Comparison of ENCODE assay signal across 2 cellular contexts in genomic region chr9:122212473-122213004, GRCh38.
TF ChIP-seq lines count a peak whose summit lies in the region.

No MANE protein-coding gene starts in this region.

TF ChIP-seq in GM23338, 12 proteins besides CTCF, POLR2A, EP300 and RAD21:
- no peak for TF ChIP-seq NANOG (IDR thresholded peaks at IDR 0.05; ENCODE audit: borderline replicate concordance)
- TF ChIP-seq JUNB (IDR thresholded peaks at IDR 0.05; ENCODE audit: unreplicated experiment) = no peak
- no peak for TF ChIP-seq ZNF331 (CRISPR knock-in tag; IDR thresholded peaks at IDR 0.05; ENCODE audit: low read depth)
- TF ChIP-seq EZH2phosphoT487 (IDR thresholded peaks at IDR 0.05; ENCODE audit: unreplicated experiment) = no peak
- no peak for TF ChIP-seq POLR2AphosphoS5 (IDR thresholded peaks at IDR 0.05; ENCODE audit: low read depth)
- TF ChIP-seq STAT1 (IDR thresholded peaks at IDR 0.05; ENCODE audit: unreplicated experiment) = no peak
- no peak for TF ChIP-seq EZH2 (IDR thresholded peaks at IDR 0.05; ENCODE audit: low read depth, unreplicated experiment)
- TF ChIP-seq ETS1 (IDR thresholded peaks at IDR 0.05) = no peak
- TF ChIP-seq ZNF462 (CRISPR knock-in tag; IDR thresholded peaks at IDR 0.05) = no peak
- TF ChIP-seq, protein P1, sequence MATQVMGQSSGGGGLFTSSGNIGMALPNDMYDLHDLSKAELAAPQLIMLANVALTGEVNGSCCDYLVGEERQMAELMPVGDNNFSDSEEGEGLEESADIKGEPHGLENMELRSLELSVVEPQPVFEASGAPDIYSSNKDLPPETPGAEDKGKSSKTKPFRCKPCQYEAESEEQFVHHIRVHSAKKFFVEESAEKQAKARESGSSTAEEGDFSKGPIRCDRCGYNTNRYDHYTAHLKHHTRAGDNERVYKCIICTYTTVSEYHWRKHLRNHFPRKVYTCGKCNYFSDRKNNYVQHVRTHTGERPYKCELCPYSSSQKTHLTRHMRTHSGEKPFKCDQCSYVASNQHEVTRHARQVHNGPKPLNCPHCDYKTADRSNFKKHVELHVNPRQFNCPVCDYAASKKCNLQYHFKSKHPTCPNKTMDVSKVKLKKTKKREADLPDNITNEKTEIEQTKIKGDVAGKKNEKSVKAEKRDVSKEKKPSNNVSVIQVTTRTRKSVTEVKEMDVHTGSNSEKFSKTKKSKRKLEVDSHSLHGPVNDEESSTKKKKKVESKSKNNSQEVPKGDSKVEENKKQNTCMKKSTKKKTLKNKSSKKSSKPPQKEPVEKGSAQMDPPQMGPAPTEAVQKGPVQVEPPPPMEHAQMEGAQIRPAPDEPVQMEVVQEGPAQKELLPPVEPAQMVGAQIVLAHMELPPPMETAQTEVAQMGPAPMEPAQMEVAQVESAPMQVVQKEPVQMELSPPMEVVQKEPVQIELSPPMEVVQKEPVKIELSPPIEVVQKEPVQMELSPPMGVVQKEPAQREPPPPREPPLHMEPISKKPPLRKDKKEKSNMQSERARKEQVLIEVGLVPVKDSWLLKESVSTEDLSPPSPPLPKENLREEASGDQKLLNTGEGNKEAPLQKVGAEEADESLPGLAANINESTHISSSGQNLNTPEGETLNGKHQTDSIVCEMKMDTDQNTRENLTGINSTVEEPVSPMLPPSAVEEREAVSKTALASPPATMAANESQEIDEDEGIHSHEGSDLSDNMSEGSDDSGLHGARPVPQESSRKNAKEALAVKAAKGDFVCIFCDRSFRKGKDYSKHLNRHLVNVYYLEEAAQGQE (IDR thresholded peaks at IDR 0.05; ENCODE audit: unreplicated experiment) = no peak
- no peak for TF ChIP-seq CREB1 (CRISPR knock-in tag; IDR thresholded peaks at IDR 0.05; ENCODE audit: low read depth)
- TF ChIP-seq ZNF114 (CRISPR knock-in tag; IDR thresholded peaks at IDR 0.05) = no peak

TF ChIP-seq in SK-N-SH, 30 proteins besides CTCF, POLR2A, EP300 and RAD21:
- TF ChIP-seq, protein P2, sequence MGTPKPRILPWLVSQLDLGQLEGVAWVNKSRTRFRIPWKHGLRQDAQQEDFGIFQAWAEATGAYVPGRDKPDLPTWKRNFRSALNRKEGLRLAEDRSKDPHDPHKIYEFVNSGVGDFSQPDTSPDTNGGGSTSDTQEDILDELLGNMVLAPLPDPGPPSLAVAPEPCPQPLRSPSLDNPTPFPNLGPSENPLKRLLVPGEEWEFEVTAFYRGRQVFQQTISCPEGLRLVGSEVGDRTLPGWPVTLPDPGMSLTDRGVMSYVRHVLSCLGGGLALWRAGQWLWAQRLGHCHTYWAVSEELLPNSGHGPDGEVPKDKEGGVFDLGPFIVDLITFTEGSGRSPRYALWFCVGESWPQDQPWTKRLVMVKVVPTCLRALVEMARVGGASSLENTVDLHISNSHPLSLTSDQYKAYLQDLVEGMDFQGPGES (IDR thresholded peaks at IDR 0.05; ENCODE audit: low read depth, low read length) = no peak
- no peak for TF ChIP-seq NFIC (IDR thresholded peaks at IDR 0.05; ENCODE audit: borderline replicate concordance)
- no peak for TF ChIP-seq NRF1 (IDR thresholded peaks at IDR 0.05; ENCODE audit: low read depth, low read length)
- TF ChIP-seq, protein P3, sequence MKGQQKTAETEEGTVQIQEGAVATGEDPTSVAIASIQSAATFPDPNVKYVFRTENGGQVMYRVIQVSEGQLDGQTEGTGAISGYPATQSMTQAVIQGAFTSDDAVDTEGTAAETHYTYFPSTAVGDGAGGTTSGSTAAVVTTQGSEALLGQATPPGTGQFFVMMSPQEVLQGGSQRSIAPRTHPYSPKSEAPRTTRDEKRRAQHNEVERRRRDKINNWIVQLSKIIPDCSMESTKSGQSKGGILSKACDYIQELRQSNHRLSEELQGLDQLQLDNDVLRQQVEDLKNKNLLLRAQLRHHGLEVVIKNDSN (IDR thresholded peaks at IDR 0.05; ENCODE audit: borderline replicate concordance, low read depth) = no peak
- no peak for TF ChIP-seq ELF1 (IDR thresholded peaks at IDR 0.05)
- TF ChIP-seq MEF2A (IDR thresholded peaks at IDR 0.05; ENCODE audit: borderline replicate concordance, low read depth) = no peak
- no peak for TF ChIP-seq FOXJ3 (CRISPR knock-in tag; IDR thresholded peaks at IDR 0.05)
- TF ChIP-seq GABPA (IDR thresholded peaks at IDR 0.05; ENCODE audit: low read depth) = no peak
- no peak for TF ChIP-seq TCF12 (IDR thresholded peaks at IDR 0.05)
- no peak for TF ChIP-seq CHD2 (IDR thresholded peaks at IDR 0.05; ENCODE audit: low read length, partially characterized antibody)
- no peak for TF ChIP-seq GATA2 (CRISPR knock-in tag; IDR thresholded peaks at IDR 0.05)
